Comparison of ENCODE assay signal across 1 cellular context in the genomic region with DNA sequence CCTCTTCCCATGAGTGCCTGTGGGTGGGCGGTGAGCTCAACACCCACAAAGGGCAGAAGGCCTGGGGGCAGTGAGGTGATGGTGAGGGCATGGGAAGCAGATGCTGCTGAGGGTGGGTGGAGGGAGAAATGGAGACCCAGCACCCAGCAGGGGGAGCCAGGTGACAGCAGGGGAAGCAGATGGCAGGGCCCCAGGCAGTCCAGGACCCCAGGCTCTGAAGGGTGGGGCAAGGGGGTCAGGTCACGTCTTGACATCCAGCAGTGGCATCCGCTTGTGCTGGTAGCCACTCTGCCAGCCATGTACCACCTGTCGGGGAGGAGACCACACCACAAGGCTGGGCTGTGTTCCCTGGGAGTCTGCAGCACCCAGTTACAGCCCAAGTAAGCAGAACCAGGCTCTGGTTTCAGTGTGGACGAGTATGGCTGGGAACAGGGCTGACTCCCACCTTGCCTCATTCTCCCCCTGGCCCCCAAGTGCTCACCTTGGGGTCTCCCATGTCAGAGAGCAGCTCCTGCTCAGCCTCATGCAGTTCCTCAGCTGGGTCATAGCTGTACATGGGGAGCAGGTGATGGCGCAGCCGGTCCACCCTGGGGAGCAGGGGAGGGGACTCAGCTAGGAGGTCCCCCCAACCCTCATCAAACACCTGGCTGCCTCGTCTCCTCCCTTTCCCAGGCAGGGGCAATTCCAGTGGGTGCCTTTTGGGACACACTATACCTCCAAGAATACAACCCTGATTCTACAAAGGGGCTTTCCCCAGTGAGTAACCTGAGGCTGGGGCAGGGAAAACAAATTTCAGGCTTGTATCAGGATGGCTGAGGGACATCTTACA.
TF ChIP-seq lines count a peak whose summit lies in the region.

No MANE protein-coding gene starts in this region.

TF ChIP-seq in HepG2, 621 proteins besides CTCF, POLR2A, EP300 and RAD21 (continued from another document and continues in another):
- TF ChIP-seq, protein P1, sequence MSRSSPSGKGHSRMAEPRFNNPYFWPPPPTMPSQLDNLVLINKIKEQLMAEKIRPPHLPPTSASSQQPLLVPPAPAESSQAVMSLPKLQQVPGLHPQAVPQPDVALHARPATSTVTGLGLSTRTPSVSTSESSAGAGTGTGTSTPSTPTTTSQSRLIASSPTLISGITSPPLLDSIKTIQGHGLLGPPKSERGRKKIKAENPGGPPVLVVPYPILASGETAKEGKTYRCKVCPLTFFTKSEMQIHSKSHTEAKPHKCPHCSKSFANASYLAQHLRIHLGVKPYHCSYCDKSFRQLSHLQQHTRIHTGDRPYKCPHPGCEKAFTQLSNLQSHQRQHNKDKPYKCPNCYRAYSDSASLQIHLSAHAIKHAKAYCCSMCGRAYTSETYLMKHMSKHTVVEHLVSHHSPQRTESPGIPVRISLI (CRISPR knock-in tag; IDR thresholded peaks at IDR 0.05; ENCODE audit: borderline replicate concordance) = 0 out of 2 replicates have a peak, but pooled peaks have one; percentile 21
- TF ChIP-seq HNRNPL (IDR thresholded peaks at IDR 0.05; ENCODE audit: low read depth, low read length) (peak; percentile 83), FLYWCH1 (CRISPR knock-in tag; IDR thresholded peaks at IDR 0.05) (no peak), ZSCAN25 (CRISPR knock-in tag; IDR thresholded peaks at IDR 0.05) (no peak), HNF4A (CRISPR knock-in tag; IDR thresholded peaks at IDR 0.05) (peak; percentile 31; the same call in 1 of the 2 replicates), ZNF883 (CRISPR knock-in tag; IDR thresholded peaks at IDR 0.05; ENCODE audit: not compliant biosample characterization) (peak; percentile 47), RBM22 (optimal IDR thresholded peaks at IDR 0.05; ENCODE audit: low read length) (peak; percentile 92), ZNF761 (CRISPR knock-in tag; conservative IDR thresholded peaks at IDR 0.05) (0 out of 2 replicates have a peak, but pooled peaks have one; percentile 57), MAZ (IDR thresholded peaks at IDR 0.05; ENCODE audit: borderline replicate concordance, low read depth, low read length) (no peak), MAZ (CRISPR knock-in tag; IDR thresholded peaks at IDR 0.05; ENCODE audit: low read depth) (0 out of 2 replicates have a peak, but pooled peaks have one; percentile 31), RXRB (CRISPR knock-in tag; IDR thresholded peaks at IDR 0.05; ENCODE audit: borderline replicate concordance) (0 out of 2 replicates have a peak, but pooled peaks have one; percentile 28), TMF1 (CRISPR knock-in tag; IDR thresholded peaks at IDR 0.05; ENCODE audit: low read depth) (0 out of 2 replicates have a peak, but pooled peaks have one; percentile 29), ZFP37 (CRISPR knock-in tag; IDR thresholded peaks at IDR 0.05; ENCODE audit: borderline replicate concordance) (no peak; the same call in 1 of the 2 replicates), SOX13 (IDR thresholded peaks at IDR 0.05) (no peak), SOX13 (CRISPR knock-in tag; conservative IDR thresholded peaks at IDR 0.05 in 1 of 2, IDR thresholded peaks at IDR 0.05 in 1 of 2) (no peak), TEAD3 (CRISPR knock-in tag; optimal IDR thresholded peaks at IDR 0.05; ENCODE audit: borderline replicate concordance) (peak; percentile 19), FOXO1 (CRISPR knock-in tag; IDR thresholded peaks at IDR 0.05) (0 out of 2 replicates have a peak, but pooled peaks have one; percentile 9), HNRNPK (IDR thresholded peaks at IDR 0.05; ENCODE audit: low read depth, low read length, poor library complexity, severe bottlenecking) (no peak), ZNF460 (CRISPR knock-in tag; IDR thresholded peaks at IDR 0.05; ENCODE audit: borderline replicate concordance) (no peak), ZNF768 (CRISPR knock-in tag; IDR thresholded peaks at IDR 0.05) (peak; percentile 56), DMAP1 (CRISPR knock-in tag; IDR thresholded peaks at IDR 0.05) (no peak), KLF12 (CRISPR knock-in tag; IDR thresholded peaks at IDR 0.05; ENCODE audit: borderline replicate concordance) (0 out of 2 replicates have a peak, but pooled peaks have one; percentile 38), GATAD1 (CRISPR knock-in tag; IDR thresholded peaks at IDR 0.05) (0 out of 2 replicates have a peak, but pooled peaks have one; percentile 2), SALL1 (CRISPR knock-in tag; IDR thresholded peaks at IDR 0.05) (peak; percentile 57; the same call in 1 of the 2 replicates), ZNF251 (CRISPR knock-in tag; IDR thresholded peaks at IDR 0.05) (0 out of 2 replicates have a peak, but pooled peaks have one; percentile 50), SMARCE1 (IDR thresholded peaks at IDR 0.05; ENCODE audit: borderline replicate concordance) (no peak), TSC22D2 (CRISPR knock-in tag; IDR thresholded peaks at IDR 0.05; ENCODE audit: borderline replicate concordance) (no peak), NR3C1 (CRISPR knock-in tag; IDR thresholded peaks at IDR 0.05) (no peak), MXD4 (CRISPR knock-in tag; IDR thresholded peaks at IDR 0.05) (no peak), FOSL2 (CRISPR knock-in tag; IDR thresholded peaks at IDR 0.05) (peak; percentile 22; the same call in 1 of the 2 replicates), SAP130 (CRISPR knock-in tag; IDR thresholded peaks at IDR 0.05; ENCODE audit: low read depth) (peak; percentile 49; the same call in 1 of the 2 replicates), AGO2 (optimal IDR thresholded peaks at IDR 0.05; ENCODE audit: low read depth, low read length) (peak; percentile 98), GPN1 (CRISPR knock-in tag; IDR thresholded peaks at IDR 0.05; ENCODE audit: borderline replicate concordance) (0 out of 2 replicates have a peak, but pooled peaks have one; percentile 49), ZNF891 (CRISPR knock-in tag; IDR thresholded peaks at IDR 0.05) (peak; percentile 65; the same call in 1 of the 2 replicates), POLR2G (IDR thresholded peaks at IDR 0.05; ENCODE audit: low read depth, low read length) (peak; percentile 64), FOXK1 (CRISPR knock-in tag; IDR thresholded peaks at IDR 0.05; ENCODE audit: borderline replicate concordance, low read depth) (no peak), ZNF619 (CRISPR knock-in tag; IDR thresholded peaks at IDR 0.05) (no peak)
- TF ChIP-seq, protein P2, sequence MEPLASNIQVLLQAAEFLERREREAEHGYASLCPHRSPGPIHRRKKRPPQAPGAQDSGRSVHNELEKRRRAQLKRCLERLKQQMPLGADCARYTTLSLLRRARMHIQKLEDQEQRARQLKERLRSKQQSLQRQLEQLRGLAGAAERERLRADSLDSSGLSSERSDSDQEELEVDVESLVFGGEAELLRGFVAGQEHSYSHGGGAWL (CRISPR knock-in tag; IDR thresholded peaks at IDR 0.05) = peak; percentile 58; the same call in 1 of the 2 replicates
- TF ChIP-seq, protein P3, sequence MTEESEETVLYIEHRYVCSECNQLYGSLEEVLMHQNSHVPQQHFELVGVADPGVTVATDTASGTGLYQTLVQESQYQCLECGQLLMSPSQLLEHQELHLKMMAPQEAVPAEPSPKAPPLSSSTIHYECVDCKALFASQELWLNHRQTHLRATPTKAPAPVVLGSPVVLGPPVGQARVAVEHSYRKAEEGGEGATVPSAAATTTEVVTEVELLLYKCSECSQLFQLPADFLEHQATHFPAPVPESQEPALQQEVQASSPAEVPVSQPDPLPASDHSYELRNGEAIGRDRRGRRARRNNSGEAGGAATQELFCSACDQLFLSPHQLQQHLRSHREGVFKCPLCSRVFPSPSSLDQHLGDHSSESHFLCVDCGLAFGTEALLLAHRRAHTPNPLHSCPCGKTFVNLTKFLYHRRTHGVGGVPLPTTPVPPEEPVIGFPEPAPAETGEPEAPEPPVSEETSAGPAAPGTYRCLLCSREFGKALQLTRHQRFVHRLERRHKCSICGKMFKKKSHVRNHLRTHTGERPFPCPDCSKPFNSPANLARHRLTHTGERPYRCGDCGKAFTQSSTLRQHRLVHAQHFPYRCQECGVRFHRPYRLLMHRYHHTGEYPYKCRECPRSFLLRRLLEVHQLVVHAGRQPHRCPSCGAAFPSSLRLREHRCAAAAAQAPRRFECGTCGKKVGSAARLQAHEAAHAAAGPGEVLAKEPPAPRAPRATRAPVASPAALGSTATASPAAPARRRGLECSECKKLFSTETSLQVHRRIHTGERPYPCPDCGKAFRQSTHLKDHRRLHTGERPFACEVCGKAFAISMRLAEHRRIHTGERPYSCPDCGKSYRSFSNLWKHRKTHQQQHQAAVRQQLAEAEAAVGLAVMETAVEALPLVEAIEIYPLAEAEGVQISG (CRISPR knock-in tag; IDR thresholded peaks at IDR 0.05) = peak; percentile 40; the same call in 1 of the 2 replicates
- TF ChIP-seq, protein P4, sequence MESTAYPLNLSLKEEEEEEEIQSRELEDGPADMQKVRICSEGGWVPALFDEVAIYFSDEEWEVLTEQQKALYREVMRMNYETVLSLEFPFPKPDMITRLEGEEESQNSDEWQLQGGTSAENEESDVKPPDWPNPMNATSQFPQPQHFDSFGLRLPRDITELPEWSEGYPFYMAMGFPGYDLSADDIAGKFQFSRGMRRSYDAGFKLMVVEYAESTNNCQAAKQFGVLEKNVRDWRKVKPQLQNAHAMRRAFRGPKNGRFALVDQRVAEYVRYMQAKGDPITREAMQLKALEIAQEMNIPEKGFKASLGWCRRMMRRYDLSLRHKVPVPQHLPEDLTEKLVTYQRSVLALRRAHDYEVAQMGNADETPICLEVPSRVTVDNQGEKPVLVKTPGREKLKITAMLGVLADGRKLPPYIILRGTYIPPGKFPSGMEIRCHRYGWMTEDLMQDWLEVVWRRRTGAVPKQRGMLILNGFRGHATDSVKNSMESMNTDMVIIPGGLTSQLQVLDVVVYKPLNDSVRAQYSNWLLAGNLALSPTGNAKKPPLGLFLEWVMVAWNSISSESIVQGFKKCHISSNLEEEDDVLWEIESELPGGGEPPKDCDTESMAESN (CRISPR knock-in tag; conservative IDR thresholded peaks at IDR 0.05) = no peak
- TF ChIP-seq, protein P5, sequence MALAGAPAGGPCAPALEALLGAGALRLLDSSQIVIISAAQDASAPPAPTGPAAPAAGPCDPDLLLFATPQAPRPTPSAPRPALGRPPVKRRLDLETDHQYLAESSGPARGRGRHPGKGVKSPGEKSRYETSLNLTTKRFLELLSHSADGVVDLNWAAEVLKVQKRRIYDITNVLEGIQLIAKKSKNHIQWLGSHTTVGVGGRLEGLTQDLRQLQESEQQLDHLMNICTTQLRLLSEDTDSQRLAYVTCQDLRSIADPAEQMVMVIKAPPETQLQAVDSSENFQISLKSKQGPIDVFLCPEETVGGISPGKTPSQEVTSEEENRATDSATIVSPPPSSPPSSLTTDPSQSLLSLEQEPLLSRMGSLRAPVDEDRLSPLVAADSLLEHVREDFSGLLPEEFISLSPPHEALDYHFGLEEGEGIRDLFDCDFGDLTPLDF (CRISPR knock-in tag; IDR thresholded peaks at IDR 0.05) = no peak
- TF ChIP-seq, protein P6, sequence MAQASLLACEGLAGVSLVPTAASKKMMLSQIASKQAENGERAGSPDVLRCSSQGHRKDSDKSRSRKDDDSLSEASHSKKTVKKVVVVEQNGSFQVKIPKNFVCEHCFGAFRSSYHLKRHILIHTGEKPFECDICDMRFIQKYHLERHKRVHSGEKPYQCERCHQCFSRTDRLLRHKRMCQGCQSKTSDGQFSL (CRISPR knock-in tag; IDR thresholded peaks at IDR 0.05) = peak; percentile 31; the same call in 1 of the 2 replicates
- TF ChIP-seq, protein P7, sequence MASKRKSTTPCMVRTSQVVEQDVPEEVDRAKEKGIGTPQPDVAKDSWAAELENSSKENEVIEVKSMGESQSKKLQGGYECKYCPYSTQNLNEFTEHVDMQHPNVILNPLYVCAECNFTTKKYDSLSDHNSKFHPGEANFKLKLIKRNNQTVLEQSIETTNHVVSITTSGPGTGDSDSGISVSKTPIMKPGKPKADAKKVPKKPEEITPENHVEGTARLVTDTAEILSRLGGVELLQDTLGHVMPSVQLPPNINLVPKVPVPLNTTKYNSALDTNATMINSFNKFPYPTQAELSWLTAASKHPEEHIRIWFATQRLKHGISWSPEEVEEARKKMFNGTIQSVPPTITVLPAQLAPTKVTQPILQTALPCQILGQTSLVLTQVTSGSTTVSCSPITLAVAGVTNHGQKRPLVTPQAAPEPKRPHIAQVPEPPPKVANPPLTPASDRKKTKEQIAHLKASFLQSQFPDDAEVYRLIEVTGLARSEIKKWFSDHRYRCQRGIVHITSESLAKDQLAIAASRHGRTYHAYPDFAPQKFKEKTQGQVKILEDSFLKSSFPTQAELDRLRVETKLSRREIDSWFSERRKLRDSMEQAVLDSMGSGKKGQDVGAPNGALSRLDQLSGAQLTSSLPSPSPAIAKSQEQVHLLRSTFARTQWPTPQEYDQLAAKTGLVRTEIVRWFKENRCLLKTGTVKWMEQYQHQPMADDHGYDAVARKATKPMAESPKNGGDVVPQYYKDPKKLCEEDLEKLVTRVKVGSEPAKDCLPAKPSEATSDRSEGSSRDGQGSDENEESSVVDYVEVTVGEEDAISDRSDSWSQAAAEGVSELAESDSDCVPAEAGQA (IDR thresholded peaks at IDR 0.05; ENCODE audit: low read depth) = no peak
- TF ChIP-seq, protein P7 (CRISPR knock-in tag; IDR thresholded peaks at IDR 0.05; ENCODE audit: borderline replicate concordance) = no peak
- TF ChIP-seq, protein P8, sequence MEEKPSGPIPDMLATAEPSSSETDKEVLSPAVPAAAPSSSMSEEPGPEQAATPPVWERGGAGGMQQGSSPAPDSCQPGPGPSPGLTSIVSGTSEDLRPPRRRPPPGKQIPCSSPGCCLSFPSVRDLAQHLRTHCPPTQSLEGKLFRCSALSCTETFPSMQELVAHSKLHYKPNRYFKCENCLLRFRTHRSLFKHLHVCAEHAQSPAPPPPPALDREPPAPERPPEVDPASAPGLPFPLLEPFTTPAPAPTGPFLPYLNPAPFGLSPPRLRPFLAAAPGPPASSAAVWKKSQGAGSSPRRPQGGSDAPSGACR (CRISPR knock-in tag; IDR thresholded peaks at IDR 0.05) = no peak
- TF ChIP-seq, protein P9, sequence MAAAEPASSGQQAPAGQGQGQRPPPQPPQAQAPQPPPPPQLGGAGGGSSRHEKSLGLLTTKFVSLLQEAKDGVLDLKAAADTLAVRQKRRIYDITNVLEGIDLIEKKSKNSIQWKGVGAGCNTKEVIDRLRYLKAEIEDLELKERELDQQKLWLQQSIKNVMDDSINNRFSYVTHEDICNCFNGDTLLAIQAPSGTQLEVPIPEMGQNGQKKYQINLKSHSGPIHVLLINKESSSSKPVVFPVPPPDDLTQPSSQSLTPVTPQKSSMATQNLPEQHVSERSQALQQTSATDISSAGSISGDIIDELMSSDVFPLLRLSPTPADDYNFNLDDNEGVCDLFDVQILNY (CRISPR knock-in tag; conservative IDR thresholded peaks at IDR 0.05) = no peak
